In the genomic region with DNA sequence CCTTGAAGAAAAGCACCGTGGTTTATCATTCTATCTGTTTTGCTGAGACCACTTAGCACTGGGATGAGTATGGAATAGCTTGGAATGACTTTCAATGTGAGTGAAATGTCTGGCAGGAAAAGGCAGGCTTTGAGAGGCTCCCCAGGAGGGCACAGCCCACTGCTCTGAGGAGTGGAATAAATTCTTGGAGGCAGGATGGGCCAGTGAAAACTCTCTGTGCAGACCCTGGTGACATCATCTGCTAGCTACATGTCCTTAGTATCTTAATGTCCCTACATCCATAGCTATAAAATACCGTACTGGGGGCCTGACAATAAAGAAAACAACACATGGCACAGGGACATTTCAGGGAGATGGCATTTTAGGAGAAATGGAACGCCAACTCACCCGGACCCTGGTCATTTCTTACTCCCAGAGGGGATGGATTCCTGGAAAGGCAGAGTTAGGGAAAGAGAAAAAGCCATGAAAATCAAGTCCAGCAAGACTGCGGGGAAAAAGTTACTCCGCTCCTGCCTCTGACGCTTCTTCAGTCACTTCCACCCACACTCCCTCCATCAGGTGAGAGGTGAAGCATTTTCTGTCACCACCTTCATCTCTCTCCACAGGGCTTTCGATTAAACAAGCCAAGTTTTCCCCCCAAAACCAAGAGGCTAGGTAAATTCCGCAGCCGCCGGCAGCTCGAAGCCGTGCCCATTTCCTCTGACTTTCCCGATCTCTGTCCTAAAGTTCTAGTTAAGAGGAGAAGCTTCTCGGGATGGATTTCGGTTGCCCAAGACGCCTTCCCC, we compare ENCODE assay signal across 8 cellular contexts. TPM values are rescaled to one million over a fixed set of nuclear protein-coding genes. Genes with fewer than 3 reads are reported as not detected.
DNase-seq lines count a peak whose midpoint lies in the region; ATAC-seq, FAIRE-seq and TF ChIP-seq lines count a peak whose summit lies in the region.

No MANE protein-coding gene starts in this region.

- 26 to 48% (median 42%) methylated on average over 17 of the region's 17 CpGs for WGBS in stomach, 5 donors

- dilution Hi-C loops in keratinocyte (cut with MboI; ENCODE audit: extremely low pct_ligation_motif_present, low sequenced_read_pairs): no loop called here

- H3K9me1 ChIP-seq in keratinocyte (ENCODE audit: control insufficient read depth, extremely low read depth, insufficient read depth, low read length): no peaks in the 10 kb centered on the region

- H3K27ac ChIP-seq in keratinocyte (ENCODE audit: control insufficient read depth, insufficient read depth, low read length): no peak overlapping the region
- H3K27ac ChIP-seq in stomach: peak overlapping the region in 4 of 5 donors; percentile 64 to 82 (median 82)

- no peak for TF ChIP-seq POLR2A in stomach (IDR thresholded peaks at IDR 0.05)

- no peak overlapping the region for H3K9ac ChIP-seq in keratinocyte (ENCODE audit: control insufficient read depth, extremely low read depth, insufficient read depth, low read length)

- no peaks in the 10 kb centered on the region for H3K9me3 ChIP-seq in keratinocyte (ENCODE audit: control insufficient read depth, low read depth, low read length)
- no peaks in the 10 kb centered on the region for H3K9me3 ChIP-seq in stomach

- TF ChIP-seq CTCF in keratinocyte (optimal IDR thresholded peaks at IDR 0.05 in 1 of 3, IDR thresholded peaks at IDR 0.05 in 1 of 3, conservative IDR thresholded peaks at IDR 0.05 in 1 of 3; ENCODE audit: extremely low read depth in 1 of 3, insufficient read depth in 2 of 3, low read length in 3 of 3) (no peak), stomach (IDR thresholded peaks at IDR 0.05) (no peak)

- FAIRE-seq in keratinocyte (lab: Jason Lieb, UNC): no peak

- H3K27me3 ChIP-seq in keratinocyte (ENCODE audit: control insufficient read depth, extremely low read depth, insufficient read depth, low read length) (peaks cover 9% of the 10 kb centered on the region), stomach (no peaks in the 10 kb centered on the region)

- H3K4me2 ChIP-seq in keratinocyte (ENCODE audit: control insufficient read depth, extremely low read depth, insufficient read depth, low read depth, low read length): peak overlapping the region; percentile 70

- no peaks in the 10 kb centered on the region for H4K20me1 ChIP-seq in keratinocyte (ENCODE audit: control insufficient read depth, extremely low read depth, insufficient read depth, low read length)

- peak; percentile 13 for DNase-seq in activated CD4-positive, alpha-beta T cell treated with anti-CD3 and anti-CD28 coated beads for 48 hours
- no peak for DNase-seq in activated CD4-positive, alpha-beta T cell treated with anti-CD3 and anti-CD28 coated beads, Interleukin-2, amount 50 U/mL, for 4 hours
- DNase-seq in amniotic epithelial cell (ENCODE audit: low read depth): peak; percentile 11
- no peak for DNase-seq in keratinocyte (ENCODE audit: low read depth, low spot score)
- no peak for DNase-seq in stomach
- no peak for DNase-seq in SW480 (ENCODE audit: low spot score)

- H3K36me3 ChIP-seq in keratinocyte (ENCODE audit: control insufficient read depth in 2 of 2, extremely low read depth in 1 of 2, insufficient read depth in 2 of 2, low read length in 2 of 2) (no peaks in the 10 kb centered on the region), stomach (peaks cover 0 to 11% (median 2%) of the 10 kb centered on the region in 4 donors)

- H3K79me2 ChIP-seq in keratinocyte (ENCODE audit: control insufficient read depth, insufficient read depth, low read length): no peaks in the 10 kb centered on the region

- H3K4me3 ChIP-seq in keratinocyte (ENCODE audit: control insufficient read depth in 2 of 3, extremely low read depth in 1 of 3, insufficient read depth in 2 of 3, low read depth in 1 of 3, low read length in 3 of 3) (peak overlapping the region; percentile 23 to 51 (median 41)), stomach (peak overlapping the region; percentile 59 to 84 (median 68))

- H2AFZ ChIP-seq in keratinocyte (ENCODE audit: control insufficient read depth, low read length): peak overlapping the region; percentile 67

- intact Hi-C loops in stomach (cut with DNase I; ENCODE audit: low total_unique reads): loop anchor here (10.0 kb wide), 1 partner anchor 71 kb away; a partner anchor contains a TSS

- H3K4me1 ChIP-seq in keratinocyte (ENCODE audit: control insufficient read depth, extremely low read depth, insufficient read depth, low read length): peaks cover 3% of the 10 kb centered on the region
- peaks cover 0 to 24% (median 23%) of the 10 kb centered on the region in 4 donors for H3K4me1 ChIP-seq in stomach

- ATAC-seq in HG03280 (IDR thresholded peaks at IDR 0.05; ENCODE audit: unreplicated experiment): no peak
- no peak for ATAC-seq in activated CD4-positive, CD25-positive, alpha-beta regulatory T cell treated with anti-CD3 and anti-CD28 coated beads, Interleukin-2, amount 50 U/mL, for 24 hours

- no peak for TF ChIP-seq EP300 in stomach (IDR thresholded peaks at IDR 0.05)

RNA-seq across cellular contexts. Expression of a gene that starts 1.0 kb away (rescaled TPM):
- polyA plus RNA-seq in keratinocyte: 1.1 TPM in 3 replicates
- not detected for polyA plus RNA-seq in keratinocyte (2011; ENCODE audit: low read depth)
- polyA plus RNA-seq in keratinocyte (2011; cell fraction: cytosol; rRNA removed): 0.42 and 1.1 TPM in 2 replicates
- 2.7 and 3.1 TPM in 2 replicates for polyA plus RNA-seq in keratinocyte (2011; cell fraction: nucleus; rRNA removed)
- polyA plus RNA-seq in keratinocyte (2012; ENCODE audit: low replicate concordance): 0.18 and 0.88 TPM in 2 replicates
- polyA minus RNA-seq in keratinocyte: 0.69 to 0.96 TPM (median 0.80 TPM) in 3 replicates
- not detected for polyA minus RNA-seq in keratinocyte (2011; cell fraction: cytosol; rRNA and poly(A)+ RNA removed)
- polyA minus RNA-seq in keratinocyte (2011; cell fraction: nucleus; rRNA and poly(A)+ RNA removed): 0.95 and 2.0 TPM in 2 replicates
- 10 to 100 TPM in 1 of 5 donors, 1 to 10 TPM in 2, not detected in 2; 4.0 to 37.5 (median 5.2) TPM for total RNA-seq in stomach
- 1 to 10 TPM; 1.4 to 1.9 (median 1.6) TPM for polyA plus RNA-seq in stomach

RNA-seq across cellular contexts. Expression of a gene that starts 32.8 kb away (rescaled TPM):
- polyA plus RNA-seq in keratinocyte (3.9 to 4.3 TPM (median 4.0 TPM) in 3 replicates), stomach (1 to 10 TPM; 1.8 to 2.6 (median 1.9) TPM)
- 2.9 TPM for polyA plus RNA-seq in keratinocyte (2011; ENCODE audit: low read depth)
- 2.9 and 4.3 TPM in 2 replicates for polyA plus RNA-seq in keratinocyte (2011; cell fraction: cytosol; rRNA removed)
- 9.0 and 9.4 TPM in 2 replicates for polyA plus RNA-seq in keratinocyte (2011; cell fraction: nucleus; rRNA removed)
- polyA plus RNA-seq in keratinocyte (2012; ENCODE audit: low replicate concordance): 1.8 and 4.0 TPM in 2 replicates
- 3.4 to 6.9 TPM (median 5.1 TPM) in 3 replicates for polyA minus RNA-seq in keratinocyte
- polyA minus RNA-seq in keratinocyte (2011; cell fraction: cytosol; rRNA and poly(A)+ RNA removed): 4.6 TPM
- polyA minus RNA-seq in keratinocyte (2011; cell fraction: nucleus; rRNA and poly(A)+ RNA removed): 4.2 and 4.3 TPM in 2 replicates
- 10 to 100 TPM in 1 of 5 donors, 1 to 10 TPM in 3, not detected in 1; 1.8 to 12.1 (median 5.0) TPM for total RNA-seq in stomach

Comparison
In these comparisons a context has a peak if more than half of its experiments do, and no peak if none do; other contexts are left out.
1. DNase-seq: peak in activated CD4-positive, alpha-beta T cell treated with anti-CD3 and anti-CD28 coated beads for 48 hours (single experiment) and amniotic epithelial cell (single experiment); none in activated CD4-positive, alpha-beta T cell treated with anti-CD3 and anti-CD28 coated beads, Interleukin-2, amount 50 U/mL, for 4 hours (0 of 2), keratinocyte (single experiment), stomach (single experiment) and SW480 (single experiment).